16 cellular contexts compared by ENCODE assay signal in the genomic region with DNA sequence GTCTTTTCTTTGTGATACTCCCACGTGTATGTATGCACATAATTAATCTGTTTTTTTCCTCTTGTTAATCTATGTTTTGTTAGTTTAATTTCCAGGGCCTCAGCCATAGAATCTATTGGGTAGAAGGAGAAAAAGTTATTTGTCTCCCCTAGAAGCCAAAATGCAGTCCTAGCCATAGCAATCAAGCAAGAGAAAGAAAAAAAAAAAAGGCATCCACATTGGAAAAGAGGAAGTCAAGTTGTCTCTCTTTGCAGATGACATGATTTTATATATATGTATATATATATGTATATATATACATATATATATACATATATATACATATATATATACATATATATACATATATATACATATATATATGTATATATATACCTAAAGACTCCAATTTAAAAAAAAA. TPM values are rescaled to one million over a fixed set of nuclear protein-coding genes. Genes with fewer than 3 reads are reported as not detected.
DNase-seq lines count a peak whose midpoint lies in the region; ATAC-seq and TF ChIP-seq lines count a peak whose summit lies in the region.
"Had no signal": no experiment of that assay in that cellular context is flagged by ENCODE, and none has a peak within 500 bp of the region (broad histone marks: within the 10 kb centered on the region; RNA-seq: fewer than 3 reads in every experiment).

No MANE protein-coding gene starts in this region.

- H3K27ac ChIP-seq in BLaER1 treated with 17β-estradiol and CSF1 and Interleukin-3, amounts not matched to agents 10 nM and 100 nM: peak overlapping the region in 4 of 11 experiments; percentile 51 to 77 (median 64); a peak in 7 of 22 replicates
- no peak overlapping the region for H3K27ac ChIP-seq in GM23338 (ENCODE audit: low read depth)
- no peak overlapping the region for H3K27ac ChIP-seq in SJCRH30
- H3K27ac ChIP-seq in caudate nucleus (ENCODE audit: low read depth, low read length): no peak overlapping the region
- H3K27ac ChIP-seq: RWPE1 had no signal

- no peak overlapping the region for H3K4me3 ChIP-seq in BLaER1 treated with 17β-estradiol and CSF1 and Interleukin-3, amounts not matched to agents 10 nM and 100 nM
- H3K4me3 ChIP-seq in GM23338 (no peak overlapping the region), SJCRH30 (no peak overlapping the region)

- H3K4me1 ChIP-seq in BLaER1 treated with 17β-estradiol and CSF1 and Interleukin-3, amounts not matched to agents 10 nM and 100 nM: peaks cover 0 to 24% (median 17%) of the 10 kb centered on the region in 10 experiments; a peak in 12 of 20 replicates
- H3K4me1 ChIP-seq in GM23338 (ENCODE audit: insufficient read depth) (peaks cover 20% of the 10 kb centered on the region), SJCRH30 (no peaks in the 10 kb centered on the region)

- no peaks in the 10 kb centered on the region for H4K20me1 ChIP-seq in BLaER1 treated with 17β-estradiol and CSF1 and Interleukin-3, amounts not matched to agents 10 nM and 100 nM
- no peaks in the 10 kb centered on the region for H4K20me1 ChIP-seq in GM23338 (replicated peaks; ENCODE audit: insufficient read depth)

- H3K4me3 Mint-ChIP-seq in GM23338 (no peak overlapping the region), memory B cell (no peak overlapping the region)
- H3K4me3 Mint-ChIP-seq: CD4-positive, CD25-positive, alpha-beta regulatory T cell had no signal

- peaks cover 22% of the 10 kb centered on the region; the same call in 2 of the 3 replicates for H3K36me3 Mint-ChIP-seq in GM23338 (ENCODE audit: low read depth)
- H3K36me3 Mint-ChIP-seq in memory B cell: no peaks in the 10 kb centered on the region
- H3K36me3 Mint-ChIP-seq: CD4-positive, CD25-positive, alpha-beta regulatory T cell had no signal

- H3F3A ChIP-seq in GM23338 (replicated peaks; ENCODE audit: low read depth): no peaks in the 10 kb centered on the region

- H3K4me2 ChIP-seq in BLaER1 treated with 17β-estradiol and CSF1 and Interleukin-3, amounts not matched to agents 10 nM and 100 nM: peak overlapping the region in 6 of 11 experiments; percentile 53 to 79 (median 70); a peak in 12 of 22 replicates
- no peak overlapping the region for H3K4me2 ChIP-seq in GM23338

- H3K36me3 ChIP-seq in BLaER1 treated with 17β-estradiol and CSF1 and Interleukin-3, amounts not matched to agents 10 nM and 100 nM: no peaks in the 10 kb centered on the region
- H3K36me3 ChIP-seq in GM23338 (ENCODE audit: insufficient read depth) (peaks cover 5% of the 10 kb centered on the region; the same call in 1 of the 2 replicates), SJCRH30 (no peaks in the 10 kb centered on the region)

- peak overlapping the region; percentile 37; the same call in 1 of the 2 replicates for H3K27ac Mint-ChIP-seq in GM23338
- H3K27ac Mint-ChIP-seq in memory B cell: peak overlapping the region; percentile 64
- H3K27ac Mint-ChIP-seq: CD4-positive, CD25-positive, alpha-beta regulatory T cell had no signal

- H3K9ac ChIP-seq in BLaER1 treated with 17β-estradiol and CSF1 and Interleukin-3, amounts not matched to agents 10 nM and 100 nM: no peak overlapping the region

- no peak overlapping the region for H2AFZ ChIP-seq in GM23338

- TF ChIP-seq CTCF in GM23338 (conservative IDR thresholded peaks at IDR 0.05; ENCODE audit: low read depth in 2 of 2): no peak

- H3K79me2 ChIP-seq in GM23338 (replicated peaks; ENCODE audit: insufficient read depth): peaks cover 8% of the 10 kb centered on the region

- H3K27me3 Mint-ChIP-seq in GM23338 (ENCODE audit: insufficient read depth, low read depth, poor library complexity) (peaks cover 4% of the 10 kb centered on the region), memory B cell (no peaks in the 10 kb centered on the region)

- H3K9me3 ChIP-seq in BLaER1 treated with 17β-estradiol and CSF1 and Interleukin-3, amounts not matched to agents 10 nM and 100 nM (replicated peaks in 1 of 11): peaks cover 0 to 7% (median 5%) of the 10 kb centered on the region in 11 experiments; a peak in 7 of 22 replicates
- no peaks in the 10 kb centered on the region for H3K9me3 ChIP-seq in SJCRH30 (replicated peaks)

- H3K9me2 ChIP-seq in GM23338 (ENCODE audit: insufficient read depth): 0 out of 2 replicates have a peak, but pooled peaks cover 6% of the 10 kb centered on the region

- DNase-seq in GM23338 (ENCODE audit: low spot score) (no peak), OCI-M1 (lab: John Stamatoyannopoulos, UW) (peak; percentile 52), memory B cell (ENCODE audit: low spot score in 2 of 2) (no peak), SJCRH30 (no peak), caudate nucleus (lab: John Stamatoyannopoulos, UW) (no peak)
- DNase-seq: CD4-positive, CD25-positive, alpha-beta regulatory T cell; DMS53; KG1; NCI-H1092; NCI-H146; NCI-H2081; NCI-H524 treated with DMSO at 0.1 percent for 48 hours had no signal

- no peak for ATAC-seq in GM23338
- ATAC-seq in memory B cell (ENCODE audit: low read depth): no peak
- no peak for ATAC-seq in HG03442 (IDR thresholded peaks at IDR 0.05; ENCODE audit: unreplicated experiment)
- ATAC-seq: HCT116 had no signal

- H3K4me1 Mint-ChIP-seq in GM23338 (peaks cover 30% of the 10 kb centered on the region), memory B cell (peaks cover 3% of the 10 kb centered on the region)
- H3K4me1 Mint-ChIP-seq: CD4-positive, CD25-positive, alpha-beta regulatory T cell had no signal

- no peaks in the 10 kb centered on the region for H3K27me3 ChIP-seq in BLaER1 treated with 17β-estradiol and CSF1 and Interleukin-3, amounts not matched to agents 10 nM and 100 nM
- H3K27me3 ChIP-seq in GM23338 (ENCODE audit: insufficient read depth): no peaks in the 10 kb centered on the region
- H3K27me3 ChIP-seq in SJCRH30: no peaks in the 10 kb centered on the region

- peaks cover 12% of the 10 kb centered on the region; the same call in 1 of the 3 replicates for H3K9me3 Mint-ChIP-seq in GM23338
- H3K9me3 Mint-ChIP-seq in memory B cell: no peaks in the 10 kb centered on the region

TF ChIP-seq in GM23338, 12 proteins besides CTCF, POLR2A, EP300 and RAD21 (continues in another document):
- TF ChIP-seq JUNB (IDR thresholded peaks at IDR 0.05; ENCODE audit: unreplicated experiment): no peak
- no peak for TF ChIP-seq EZH2phosphoT487 (IDR thresholded peaks at IDR 0.05; ENCODE audit: unreplicated experiment)
- TF ChIP-seq EZH2 (IDR thresholded peaks at IDR 0.05; ENCODE audit: low read depth, unreplicated experiment): no peak
- TF ChIP-seq POLR2AphosphoS5 (IDR thresholded peaks at IDR 0.05; ENCODE audit: low read depth): no peak
- TF ChIP-seq ZNF114 (CRISPR knock-in tag; IDR thresholded peaks at IDR 0.05): no peak
- TF ChIP-seq STAT1 (IDR thresholded peaks at IDR 0.05; ENCODE audit: unreplicated experiment): no peak
- TF ChIP-seq CREB1 (CRISPR knock-in tag; IDR thresholded peaks at IDR 0.05; ENCODE audit: low read depth): no peak
- TF ChIP-seq, protein P1, sequence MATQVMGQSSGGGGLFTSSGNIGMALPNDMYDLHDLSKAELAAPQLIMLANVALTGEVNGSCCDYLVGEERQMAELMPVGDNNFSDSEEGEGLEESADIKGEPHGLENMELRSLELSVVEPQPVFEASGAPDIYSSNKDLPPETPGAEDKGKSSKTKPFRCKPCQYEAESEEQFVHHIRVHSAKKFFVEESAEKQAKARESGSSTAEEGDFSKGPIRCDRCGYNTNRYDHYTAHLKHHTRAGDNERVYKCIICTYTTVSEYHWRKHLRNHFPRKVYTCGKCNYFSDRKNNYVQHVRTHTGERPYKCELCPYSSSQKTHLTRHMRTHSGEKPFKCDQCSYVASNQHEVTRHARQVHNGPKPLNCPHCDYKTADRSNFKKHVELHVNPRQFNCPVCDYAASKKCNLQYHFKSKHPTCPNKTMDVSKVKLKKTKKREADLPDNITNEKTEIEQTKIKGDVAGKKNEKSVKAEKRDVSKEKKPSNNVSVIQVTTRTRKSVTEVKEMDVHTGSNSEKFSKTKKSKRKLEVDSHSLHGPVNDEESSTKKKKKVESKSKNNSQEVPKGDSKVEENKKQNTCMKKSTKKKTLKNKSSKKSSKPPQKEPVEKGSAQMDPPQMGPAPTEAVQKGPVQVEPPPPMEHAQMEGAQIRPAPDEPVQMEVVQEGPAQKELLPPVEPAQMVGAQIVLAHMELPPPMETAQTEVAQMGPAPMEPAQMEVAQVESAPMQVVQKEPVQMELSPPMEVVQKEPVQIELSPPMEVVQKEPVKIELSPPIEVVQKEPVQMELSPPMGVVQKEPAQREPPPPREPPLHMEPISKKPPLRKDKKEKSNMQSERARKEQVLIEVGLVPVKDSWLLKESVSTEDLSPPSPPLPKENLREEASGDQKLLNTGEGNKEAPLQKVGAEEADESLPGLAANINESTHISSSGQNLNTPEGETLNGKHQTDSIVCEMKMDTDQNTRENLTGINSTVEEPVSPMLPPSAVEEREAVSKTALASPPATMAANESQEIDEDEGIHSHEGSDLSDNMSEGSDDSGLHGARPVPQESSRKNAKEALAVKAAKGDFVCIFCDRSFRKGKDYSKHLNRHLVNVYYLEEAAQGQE (IDR thresholded peaks at IDR 0.05; ENCODE audit: unreplicated experiment): no peak
- TF ChIP-seq, protein P2, sequence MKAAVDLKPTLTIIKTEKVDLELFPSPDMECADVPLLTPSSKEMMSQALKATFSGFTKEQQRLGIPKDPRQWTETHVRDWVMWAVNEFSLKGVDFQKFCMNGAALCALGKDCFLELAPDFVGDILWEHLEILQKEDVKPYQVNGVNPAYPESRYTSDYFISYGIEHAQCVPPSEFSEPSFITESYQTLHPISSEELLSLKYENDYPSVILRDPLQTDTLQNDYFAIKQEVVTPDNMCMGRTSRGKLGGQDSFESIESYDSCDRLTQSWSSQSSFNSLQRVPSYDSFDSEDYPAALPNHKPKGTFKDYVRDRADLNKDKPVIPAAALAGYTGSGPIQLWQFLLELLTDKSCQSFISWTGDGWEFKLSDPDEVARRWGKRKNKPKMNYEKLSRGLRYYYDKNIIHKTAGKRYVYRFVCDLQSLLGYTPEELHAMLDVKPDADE (IDR thresholded peaks at IDR 0.05): no peak
- no peak for TF ChIP-seq ZNF331 (CRISPR knock-in tag; IDR thresholded peaks at IDR 0.05; ENCODE audit: low read depth)
- TF ChIP-seq NANOG (IDR thresholded peaks at IDR 0.05; ENCODE audit: borderline replicate concordance): no peak

RNA-seq across cellular contexts. Expression of a gene that starts 25.3 kb away (rescaled TPM):
- total RNA-seq in GM23338 (2014; rRNA removed; shearing (Covaris generic)): 11.9 and 15.1 TPM in 2 replicates
- 6.1 and 7.5 TPM in 2 replicates for polyA plus RNA-seq in GM23338 (2016; fragmentation: Nextera tagmentation; extraction: Ambion mirVana)
- 5.1 and 5.6 TPM in 2 replicates for total RNA-seq in SJCRH30 (2014; rRNA removed; shearing (Covaris generic))
